1 cellular context compared by ENCODE assay signal in genomic region chr10:77898323-77899079, GRCh38.
TF ChIP-seq lines count a peak whose summit lies in the region.

No MANE protein-coding gene starts in this region.

TF ChIP-seq in GM23338, 12 proteins besides CTCF, POLR2A, EP300 and RAD21 (continued from another document):
- TF ChIP-seq ZNF462 (CRISPR knock-in tag; IDR thresholded peaks at IDR 0.05) (no peak), ZNF331 (CRISPR knock-in tag; IDR thresholded peaks at IDR 0.05; ENCODE audit: low read depth) (no peak), REST (IDR thresholded peaks at IDR 0.05; ENCODE audit: unreplicated experiment) (no peak), EZH2 (IDR thresholded peaks at IDR 0.05; ENCODE audit: low read depth, unreplicated experiment) (no peak), CREB1 (CRISPR knock-in tag; IDR thresholded peaks at IDR 0.05; ENCODE audit: low read depth) (no peak), NANOG (IDR thresholded peaks at IDR 0.05; ENCODE audit: borderline replicate concordance) (no peak), EZH2phosphoT487 (IDR thresholded peaks at IDR 0.05; ENCODE audit: unreplicated experiment) (no peak)
